9 cellular contexts compared by ENCODE assay signal in the genomic region with DNA sequence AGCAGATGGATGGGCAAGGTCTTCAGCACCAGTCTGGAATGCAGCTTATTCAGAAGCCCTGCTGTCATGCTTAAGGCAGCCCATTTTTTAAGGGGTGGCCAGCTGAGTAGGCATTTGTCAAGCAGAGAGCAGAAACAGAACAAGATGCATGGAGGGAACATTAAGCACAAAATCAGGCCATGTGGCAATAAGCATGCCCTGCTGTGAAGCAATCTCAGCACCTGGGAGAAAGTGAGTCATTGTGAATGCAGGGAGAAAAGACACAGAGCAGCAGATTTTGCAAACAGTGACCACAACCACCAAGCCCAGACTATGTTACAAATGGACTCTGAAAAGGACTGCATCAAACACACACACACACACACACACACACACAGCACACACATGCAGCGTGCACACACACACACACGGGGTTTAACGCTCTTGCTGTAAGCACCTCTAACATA.
DNase-seq lines count a peak whose midpoint lies in the region; ATAC-seq, FAIRE-seq and TF ChIP-seq lines count a peak whose summit lies in the region.
"Had no signal": no experiment of that assay in that cellular context is flagged by ENCODE, and none has a peak within 500 bp of the region (broad histone marks: within the 10 kb centered on the region; RNA-seq: fewer than 3 reads in every experiment).

No MANE protein-coding gene starts in this region.

- peak overlapping the region; percentile 48; the same call in 1 of the 2 replicates for H3K9ac ChIP-seq in KMS-11
- no peak overlapping the region for H3K9ac ChIP-seq in astrocyte (ENCODE audit: low read length)

- H3K27me3 ChIP-seq in KMS-11 (ENCODE audit: insufficient read depth, low read depth) (no peaks in the 10 kb centered on the region), astrocyte (ENCODE audit: insufficient read depth, low read length) (no peaks in the 10 kb centered on the region)
- H3K27me3 ChIP-seq in CD8-positive, alpha-beta T cell (ENCODE audit: insufficient read depth, low read length): no peaks in the 10 kb centered on the region
- no peaks in the 10 kb centered on the region for H3K27me3 ChIP-seq in CD8-positive, alpha-beta memory T cell (ENCODE audit: insufficient read depth, low read length, poor library complexity, severe bottlenecking)

- H3K4me3 ChIP-seq in KMS-11 (IDR thresholded peaks at IDR 0.05; ENCODE audit: insufficient read depth, low read depth, low read length): no peak overlapping the region
- no peak overlapping the region for H3K4me3 ChIP-seq in astrocyte (ENCODE audit: insufficient read depth, low read depth, low read length)
- no peak overlapping the region for H3K4me3 ChIP-seq in CD8-positive, alpha-beta T cell (ENCODE audit: low read depth, low read length)
- no peak overlapping the region for H3K4me3 ChIP-seq in CD8-positive, alpha-beta memory T cell (ENCODE audit: low read length)

- no peak for FAIRE-seq in astrocyte (lab: Jason Lieb, UNC)

- peaks cover 3% of the 10 kb centered on the region for H3K9me3 Mint-ChIP-seq in Calu3 (ENCODE audit: low read depth, unreplicated experiment)
- peaks cover 8% of the 10 kb centered on the region for H3K9me3 Mint-ChIP-seq in astrocyte (ENCODE audit: unreplicated experiment)
- H3K9me3 Mint-ChIP-seq in CD8-positive, alpha-beta T cell: peaks cover 13% of the 10 kb centered on the region
- H3K9me3 Mint-ChIP-seq in CD8-positive, alpha-beta memory T cell: peaks cover 9 to 22% (median 13%) of the 10 kb centered on the region in 5 donors

- H4K20me1 ChIP-seq in KMS-11 (ENCODE audit: insufficient read depth) (no peaks in the 10 kb centered on the region), astrocyte (ENCODE audit: insufficient read depth, low read length) (no peaks in the 10 kb centered on the region)

- ATAC-seq in left colon (peak; percentile 51), GM19467 (IDR thresholded peaks at IDR 0.05; ENCODE audit: unreplicated experiment) (no peak)
- no peak for ATAC-seq in CD8-positive, alpha-beta T cell

- POLR2A ChIA-PET in CD8-positive, alpha-beta T cell (lab: Charles Lee): no interaction called here
- POLR2A ChIA-PET in CD8-positive, alpha-beta memory T cell (lab: Charles Lee): no interaction called here

- H3K4me1 Mint-ChIP-seq in Calu3 (ENCODE audit: low read depth, unreplicated experiment): peaks cover 7% of the 10 kb centered on the region
- H3K4me1 Mint-ChIP-seq in astrocyte (ENCODE audit: low read depth, unreplicated experiment): peaks cover 12% of the 10 kb centered on the region
- H3K4me1 Mint-ChIP-seq in CD8-positive, alpha-beta T cell (ENCODE audit: low read depth): no peaks in the 10 kb centered on the region
- H3K4me1 Mint-ChIP-seq in CD8-positive, alpha-beta memory T cell: no peaks in the 10 kb centered on the region

- H2AFZ ChIP-seq in KMS-11 (ENCODE audit: low read depth) (peak overlapping the region; percentile 15), astrocyte (ENCODE audit: low read depth, low read length) (no peak overlapping the region)

- H3K36me3 Mint-ChIP-seq in Calu3 (ENCODE audit: insufficient read depth, unreplicated experiment): no peaks in the 10 kb centered on the region
- H3K36me3 Mint-ChIP-seq in astrocyte (ENCODE audit: low read depth, unreplicated experiment): no peaks in the 10 kb centered on the region
- H3K36me3 Mint-ChIP-seq in CD8-positive, alpha-beta T cell: no peaks in the 10 kb centered on the region
- H3K36me3 Mint-ChIP-seq in CD8-positive, alpha-beta memory T cell: no peaks in the 10 kb centered on the region

- H3K36me3 ChIP-seq in KMS-11 (ENCODE audit: insufficient read depth) (no peaks in the 10 kb centered on the region), astrocyte (ENCODE audit: insufficient read depth, low read length) (no peaks in the 10 kb centered on the region)
- no peaks in the 10 kb centered on the region for H3K36me3 ChIP-seq in CD8-positive, alpha-beta T cell (ENCODE audit: insufficient read depth, low read length)
- H3K36me3 ChIP-seq in CD8-positive, alpha-beta memory T cell (ENCODE audit: insufficient read depth, low read length): no peaks in the 10 kb centered on the region

- H3K4me1 ChIP-seq in KMS-11 (ENCODE audit: low read depth, poor library complexity, severe bottlenecking): peaks cover 62% of the 10 kb centered on the region
- peaks cover 10% of the 10 kb centered on the region for H3K4me1 ChIP-seq in astrocyte (ENCODE audit: insufficient read depth, low read length)
- H3K4me1 ChIP-seq in CD8-positive, alpha-beta T cell (ENCODE audit: insufficient read depth, low read length): no peaks in the 10 kb centered on the region
- H3K4me1 ChIP-seq in CD8-positive, alpha-beta memory T cell (ENCODE audit: insufficient read depth, low read length): no peaks in the 10 kb centered on the region

- H3K27ac Mint-ChIP-seq in Calu3 (ENCODE audit: unreplicated experiment) (no peak overlapping the region), astrocyte (ENCODE audit: unreplicated experiment) (peak overlapping the region; percentile 17)
- no peak overlapping the region for H3K27ac Mint-ChIP-seq in CD8-positive, alpha-beta T cell
- H3K27ac Mint-ChIP-seq in CD8-positive, alpha-beta memory T cell: no peak overlapping the region
- H3K27ac Mint-ChIP-seq: stimulated activated naive CD8-positive, alpha-beta T cell treated with anti-CD3 and anti-CD28 coated beads, Interleukin-15, Interleukin-2, amounts not matched to agents 100 ng/mL and 50 ng/mL, for 24 hours had no signal

- CTCF ChIA-PET in Calu3 (lab: Charles Lee): interaction anchor here (0.6 kb wide), 1 partner anchor 223 kb away, joined by 3 read pairs; no protein-coding TSS in a partner anchor
- CTCF ChIA-PET in CD8-positive, alpha-beta T cell (lab: Charles Lee): no interaction called here
- CTCF ChIA-PET in CD8-positive, alpha-beta memory T cell (lab: Charles Lee): no interaction called here

- no peaks in the 10 kb centered on the region for H3K9me3 ChIP-seq in astrocyte (ENCODE audit: insufficient read depth, low read depth, low read length)
- H3K9me3 ChIP-seq in CD8-positive, alpha-beta T cell (ENCODE audit: low read length): peaks cover 3% of the 10 kb centered on the region
- no peaks in the 10 kb centered on the region for H3K9me3 ChIP-seq in CD8-positive, alpha-beta memory T cell (ENCODE audit: low read length)

- BruUV-seq in Calu3 (replicated peaks; lab: Mats Ljungman, UMichigan): no TSS peak

- no peaks in the 10 kb centered on the region for H3K27me3 Mint-ChIP-seq in Calu3 (ENCODE audit: unreplicated experiment)
- no peaks in the 10 kb centered on the region for H3K27me3 Mint-ChIP-seq in astrocyte (ENCODE audit: low read depth, unreplicated experiment)
- H3K27me3 Mint-ChIP-seq in CD8-positive, alpha-beta T cell (ENCODE audit: low read depth): peaks cover 5% of the 10 kb centered on the region
- peaks cover 4 to 28% of the 10 kb centered on the region in 2 donors for H3K27me3 Mint-ChIP-seq in CD8-positive, alpha-beta memory T cell
- H3K27me3 Mint-ChIP-seq: stimulated activated naive CD8-positive, alpha-beta T cell treated with anti-CD3 and anti-CD28 coated beads, Interleukin-15, Interleukin-2, amounts not matched to agents 100 ng/mL and 50 ng/mL, for 24 hours had no signal

- no peak for TF ChIP-seq CTCF in Calu3 (IDR thresholded peaks at IDR 0.05; ENCODE audit: unreplicated experiment)
- TF ChIP-seq CTCF in KMS-11 (conservative IDR thresholded peaks at IDR 0.05; ENCODE audit: low read depth, low read length): no peak
- TF ChIP-seq CTCF in astrocyte (IDR thresholded peaks at IDR 0.05; ENCODE audit: insufficient read depth, low read depth, low read length): no peak
- TF ChIP-seq CTCF in CD8-positive, alpha-beta T cell (IDR thresholded peaks at IDR 0.05): no peak

- peak overlapping the region; percentile 76 for H3K4me2 ChIP-seq in KMS-11
- H3K4me2 ChIP-seq in astrocyte (ENCODE audit: low read length): peak overlapping the region; percentile 19

- peak; percentile 4 for DNase-seq in Calu3
- DNase-seq in astrocyte (ENCODE audit: low read depth): peak; percentile 97
- DNase-seq in left colon: no peak
- no peak for DNase-seq in CD8-positive, alpha-beta T cell
- no peak for DNase-seq in CD8-positive, alpha-beta memory T cell
- DNase-seq in activated CD4-positive, CD25-positive, alpha-beta regulatory T cell (lab: John Stamatoyannopoulos, UW): no peak

- intact Hi-C loops in Calu3 (cut with micrococcal nuclease; ENCODE audit: unreplicated experiment): no loop called here
- intact Hi-C loops in left colon (cut with DNase I, micrococcal nuclease): no loop called here
- intact Hi-C loops in CD8-positive, alpha-beta T cell (cut with DNase I, micrococcal nuclease): no loop called here

- peak overlapping the region; percentile 82 for H3K27ac ChIP-seq in KMS-11
- no peak overlapping the region for H3K27ac ChIP-seq in astrocyte (ENCODE audit: low read depth, low read length)
- H3K27ac ChIP-seq in CD8-positive, alpha-beta T cell (ENCODE audit: low read depth, low read length): no peak overlapping the region
- no peak overlapping the region for H3K27ac ChIP-seq in CD8-positive, alpha-beta memory T cell (ENCODE audit: low read depth, low read length)

- H3K79me2 ChIP-seq in KMS-11 (ENCODE audit: insufficient read depth, low read depth) (no peaks in the 10 kb centered on the region), astrocyte (ENCODE audit: insufficient read depth, low read length) (no peaks in the 10 kb centered on the region)

- H3K4me3 Mint-ChIP-seq in Calu3 (ENCODE audit: low read depth, unreplicated experiment) (no peak overlapping the region), astrocyte (ENCODE audit: unreplicated experiment) (no peak overlapping the region)
- no peak overlapping the region for H3K4me3 Mint-ChIP-seq in CD8-positive, alpha-beta T cell
- H3K4me3 Mint-ChIP-seq in CD8-positive, alpha-beta memory T cell: no peak overlapping the region
- H3K4me3 Mint-ChIP-seq: stimulated activated naive CD8-positive, alpha-beta T cell treated with anti-CD3 and anti-CD28 coated beads, Interleukin-15, Interleukin-2, amounts not matched to agents 100 ng/mL and 50 ng/mL, for 24 hours had no signal

Comparison
In these comparisons a context has a peak if more than half of its experiments do, and no peak if none do; other contexts are left out.
1. DNase-seq: peak in Calu3 (single experiment) and astrocyte (single experiment); none in left colon (0 of 2), CD8-positive, alpha-beta T cell (0 of 7), CD8-positive, alpha-beta memory T cell (0 of 5) and activated CD4-positive, CD25-positive, alpha-beta regulatory T cell (0 of 4).